ENCODE assay signal across 21 cellular contexts in genomic region chr12:9273276-9273675, GRCh38.
DNase-seq lines count a peak whose midpoint lies in the region; ATAC-seq, FAIRE-seq and TF ChIP-seq lines count a peak whose summit lies in the region.
"Had no signal": no experiment of that assay in that cellular context is flagged by ENCODE, and none has a peak within 500 bp of the region (broad histone marks: within the 10 kb centered on the region; RNA-seq: fewer than 3 reads in every experiment).

No MANE protein-coding gene starts in this region.

- H3K79me2 ChIP-seq in ACC112 (ENCODE audit: control insufficient read depth, insufficient read depth, low read length, unreplicated experiment) (no peaks in the 10 kb centered on the region), K562 (ENCODE audit: control insufficient read depth, insufficient read depth, low read length) (no peaks in the 10 kb centered on the region)

- H3K4me3 Mint-ChIP-seq in HFFc6, result no peak overlapping the region
- H3K4me3 Mint-ChIP-seq: activated CD4-positive, alpha-beta T cell treated with anti-CD3 and anti-CD28 coated beads, Interleukin-2, amount 10 ng/mL, durations not matched to agents 7 days and 5 days; CD8-positive, alpha-beta T cell; stimulated activated naive B cell treated with anti-CD40 and anti-IgM and Interleukin-4, amounts not matched to agents 10 μg/mL and 1 μg/mL and 100 μg/mL, for 72 hours had no signal

- H3K9me3 ChIP-seq in K562 (replicated peaks; ENCODE audit: control insufficient read depth, insufficient read depth, low read depth, low read length), result no peaks in the 10 kb centered on the region
- H3K9me3 ChIP-seq: thyroid gland had no signal

- no peak overlapping the region for H3K4me3 ChIP-seq in ACC112 (ENCODE audit: low read depth, low read length)
- H3K4me3 ChIP-seq in K562, result no peak overlapping the region
- no peak overlapping the region for H3K4me3 ChIP-seq in fibroblast of villous mesenchyme (ENCODE audit: low read depth, low read length)
- H3K4me3 ChIP-seq: thyroid gland had no signal

- TF ChIP-seq CTCF in HFFc6 (IDR thresholded peaks at IDR 0.05), result no peak
- TF ChIP-seq CTCF in K562 (IDR thresholded peaks at IDR 0.05 in 2 of 3, conservative IDR thresholded peaks at IDR 0.05 in 1 of 3; ENCODE audit: insufficient read depth in 2 of 3, low read depth in 1 of 3, low read length in 3 of 3), result no peak
- no peak for TF ChIP-seq CTCF in fibroblast of villous mesenchyme (IDR thresholded peaks at IDR 0.05; ENCODE audit: insufficient read depth, low read depth, low read length)

- H3K27ac Mint-ChIP-seq in HFFc6, result no peak overlapping the region
- H3K27ac Mint-ChIP-seq: activated CD4-positive, alpha-beta T cell treated with anti-CD3 and anti-CD28 coated beads, Interleukin-2, amount 10 ng/mL, durations not matched to agents 7 days and 5 days; CD8-positive, alpha-beta T cell; stimulated activated naive B cell treated with anti-CD40 and anti-IgM and Interleukin-4, amounts not matched to agents 10 μg/mL and 1 μg/mL and 100 μg/mL, for 72 hours had no signal

- in situ Hi-C loops in K562 (cut with MboI), result no loop called here
- in situ Hi-C loops in G401 (cut with HindIII; ENCODE audit: low sequenced_read_pairs), result no loop called here

- TF ChIP-seq EP300 in K562 (IDR thresholded peaks at IDR 0.05; ENCODE audit: low read length), result no peak

- FAIRE-seq in K562 (lab: Jason Lieb, UNC), result no peak
- FAIRE-seq: endometrium had no signal

- H3K27ac ChIP-seq in ACC112 (ENCODE audit: low read depth, low read length) (peak overlapping the region; percentile 17), K562 (ENCODE audit: extremely low read depth, low read depth, low read length) (no peak overlapping the region)
- H3K27ac ChIP-seq: RWPE1, thyroid gland had no signal

- no peaks in the 10 kb centered on the region for H4K20me1 ChIP-seq in K562 (replicated peaks; ENCODE audit: control insufficient read depth, insufficient read depth, low read length)

- TF ChIP-seq POLR2A in K562 (conservative IDR thresholded peaks at IDR 0.05), result no peak

- H3K36me3 Mint-ChIP-seq in HFFc6 (ENCODE audit: low read depth), result no peaks in the 10 kb centered on the region
- H3K36me3 Mint-ChIP-seq: CD8-positive, alpha-beta T cell; stimulated activated naive B cell treated with anti-CD40 and anti-IgM and Interleukin-4, amounts not matched to agents 10 μg/mL and 1 μg/mL and 100 μg/mL, for 72 hours had no signal

- no peak for TF ChIP-seq RAD21 in K562 (CRISPR knock-in tag; conservative IDR thresholded peaks at IDR 0.05 in 1 of 2, IDR thresholded peaks at IDR 0.05 in 1 of 2)

- H3K9me3 Mint-ChIP-seq in HFFc6, result no peaks in the 10 kb centered on the region
- H3K9me3 Mint-ChIP-seq: activated CD4-positive, alpha-beta T cell treated with anti-CD3 and anti-CD28 coated beads, Interleukin-2, amount 10 ng/mL, durations not matched to agents 7 days and 5 days; CD8-positive, alpha-beta T cell; stimulated activated naive B cell treated with anti-CD40 and anti-IgM and Interleukin-4, amounts not matched to agents 10 μg/mL and 1 μg/mL and 100 μg/mL, for 72 hours had no signal

- CTCF ChIA-PET in K562 (lab: Yijun Ruan, JAX; ENCODE audit: low intra/inter-chr PET ratio), result no interaction called here

- DNase-seq in HFFc6 (peak; percentile 23), K562 (ENCODE audit: extremely low read depth in 1 of 4, low spot score in 3 of 4) (no peak), fibroblast of villous mesenchyme (ENCODE audit: low read depth) (peak; percentile 89), G401 (ENCODE audit: low spot score) (no peak), NCI-H128 (lab: John Stamatoyannopoulos, UW; ENCODE audit: unreplicated experiment) (no peak), cerebellar cortex (ENCODE audit: low spot score) (no peak)
- no peak for DNase-seq in activated effector memory CD4-positive, alpha-beta T cell treated with Interleukin-2 at 50 U/mL for 16 hours
- DNase-seq: activated CD4-positive, alpha-beta T cell treated with anti-CD3 and anti-CD28 coated beads, Interleukin-2, amount 10 ng/mL, durations not matched to agents 7 days and 5 days; activated CD8-positive, alpha-beta memory T cell treated with anti-CD3 and anti-CD28 coated beads, Interleukin-2, amount 50 U/mL, for 48 hours; CD8-positive, alpha-beta T cell; DND-41; H7; left ventricle myocardium superior; NCI-H1436 treated with DMSO at 0.1 percent for 48 hours; nucleus accumbens; stimulated activated naive B cell treated with anti-CD40 and anti-IgM and Interleukin-4, amounts not matched to agents 10 μg/mL and 1 μg/mL and 100 μg/mL, for 72 hours; SW 1271; thyroid gland had no signal

- no peaks in the 10 kb centered on the region for H3K9me1 ChIP-seq in K562 (ENCODE audit: control insufficient read depth, insufficient read depth, low read length)

- H2AFZ ChIP-seq in ACC112 (ENCODE audit: low read length, unreplicated experiment), result no peak overlapping the region
- H2AFZ ChIP-seq in K562 (ENCODE audit: low read depth, low read length), result no peak overlapping the region

- H3K27me3 ChIP-seq in ACC112 (ENCODE audit: insufficient read depth, low read length), result peaks cover 11% of the 10 kb centered on the region
- H3K27me3 ChIP-seq in K562 (ENCODE audit: control insufficient read depth in 2 of 2, insufficient read depth in 2 of 2, low read length in 2 of 2), result peaks cover 0 to 5% of the 10 kb centered on the region in 2 experiments; a peak in 2 of 5 replicates
- H3K27me3 ChIP-seq: thyroid gland had no signal

- no peak for ATAC-seq in K562
- ATAC-seq: CD8-positive, alpha-beta T cell; left ventricle myocardium superior; stimulated activated naive B cell treated with anti-CD40 and anti-IgM and Interleukin-4, amounts not matched to agents 10 μg/mL and 1 μg/mL and 100 μg/mL, for 72 hours had no signal

- no peak overlapping the region for H3K9ac ChIP-seq in K562 (ENCODE audit: insufficient read depth in 1 of 2, low read depth in 2 of 2, low read length in 2 of 2)

- POLR2A ChIA-PET in K562 (lab: Yijun Ruan, JAX), result no interaction called here

- H3K27me3 Mint-ChIP-seq in HFFc6 (ENCODE audit: insufficient read depth), result peaks cover 7% of the 10 kb centered on the region

- H3K4me2 ChIP-seq in K562 (ENCODE audit: insufficient read depth, low read length), result no peak overlapping the region

- intact Hi-C loops in K562 (cut with micrococcal nuclease), result no loop called here

- H3K4me1 ChIP-seq in ACC112 (ENCODE audit: control insufficient read depth, insufficient read depth, low read length, unreplicated experiment) (peaks cover 13% of the 10 kb centered on the region), K562 (replicated peaks in 1 of 2; ENCODE audit: control insufficient read depth in 2 of 2, insufficient read depth in 2 of 2, low read length in 2 of 2) (no peaks in the 10 kb centered on the region)
- H3K4me1 ChIP-seq: thyroid gland had no signal

- no TSS peak for BruUV-seq in K562 (replicated peaks; lab: Mats Ljungman, UMichigan)

- peaks cover 9% of the 10 kb centered on the region for H3K4me1 Mint-ChIP-seq in HFFc6 (ENCODE audit: low read depth)
- H3K4me1 Mint-ChIP-seq: activated CD4-positive, alpha-beta T cell treated with anti-CD3 and anti-CD28 coated beads, Interleukin-2, amount 10 ng/mL, durations not matched to agents 7 days and 5 days had no signal

- 14% methylated on average over 3 of the region's 3 CpGs for WGBS in K562 (ENCODE audit: insufficient coverage, low coverage, missing lambda C conversion rate)

- H3K36me3 ChIP-seq in ACC112 (ENCODE audit: insufficient read depth, low read length), result no peaks in the 10 kb centered on the region
- no peaks in the 10 kb centered on the region for H3K36me3 ChIP-seq in K562 (ENCODE audit: control insufficient read depth, insufficient read depth, low read length)
- H3K36me3 ChIP-seq: thyroid gland had no signal

TF ChIP-seq in K562, 482 proteins besides CTCF, POLR2A, EP300 and RAD21 (continues in another document):
- TF ChIP-seq ATF3 (IDR thresholded peaks at IDR 0.05) (peak; percentile 86), ATF3 (CRISPR knock-in tag; conservative IDR thresholded peaks at IDR 0.05) (no peak), CEBPG (CRISPR knock-in tag; IDR thresholded peaks at IDR 0.05) (no peak), CEBPG (tag; conservative IDR thresholded peaks at IDR 0.05 in 1 of 2, IDR thresholded peaks at IDR 0.05 in 1 of 2) (peak; percentile 67 to 89), CEBPB (tag; IDR thresholded peaks at IDR 0.05) (0 out of 2 replicates have a peak, but pooled peaks have one; percentile 7), E4F1 (CRISPR knock-in tag; IDR thresholded peaks at IDR 0.05; ENCODE audit: borderline replicate concordance) (no peak)

Comparison
In these comparisons a context has a peak if more than half of its experiments do, and no peak if none do; other contexts are left out.
1. DNase-seq: peak in HFFc6 (single experiment) and fibroblast of villous mesenchyme (single experiment); none in K562 (0 of 4), G401 (single experiment), activated effector memory CD4-positive, alpha-beta T cell treated with Interleukin-2 at 50 U/mL for 16 hours (single experiment), NCI-H128 (single experiment) and cerebellar cortex (single experiment).